15 cellular contexts compared by ENCODE assay signal in genomic region chr5:127858116-127858784, GRCh38.
DNase-seq lines count a peak whose midpoint lies in the region; ATAC-seq and TF ChIP-seq lines count a peak whose summit lies in the region.
"Had no signal": no experiment of that assay in that cellular context is flagged by ENCODE, and none has a peak within 500 bp of the region (broad histone marks: within the 10 kb centered on the region; RNA-seq: fewer than 3 reads in every experiment).

No MANE protein-coding gene starts in this region.

- no peak overlapping the region for H3K23ac ChIP-seq in mesenchymal stem cell (ENCODE audit: low read length in 2 of 2)

- no peak overlapping the region for H2BK15ac ChIP-seq in mesenchymal stem cell (ENCODE audit: low read depth, poor library complexity, severe bottlenecking)

- H3K36me3 ChIP-seq in mesenchymal stem cell (ENCODE audit: control insufficient read depth in 1 of 2, insufficient read depth in 2 of 2, low read depth in 1 of 2, low read length in 2 of 2) (no peaks in the 10 kb centered on the region), stomach smooth muscle (ENCODE audit: control insufficient read depth in 2 of 2, insufficient read depth in 2 of 2, low read length in 2 of 2) (no peaks in the 10 kb centered on the region), prostate gland (no peaks in the 10 kb centered on the region)
- H3K36me3 ChIP-seq: BLaER1 treated with 17β-estradiol and CSF1 and Interleukin-3, amounts not matched to agents 10 nM and 100 nM; esophagus squamous epithelium; neural progenitor cell had no signal

- no peak overlapping the region for H3K4me2 ChIP-seq in mesenchymal stem cell (ENCODE audit: low read length, poor library complexity, severe bottlenecking)
- H3K4me2 ChIP-seq: BLaER1 treated with 17β-estradiol and CSF1 and Interleukin-3, amounts not matched to agents 10 nM and 100 nM; neural progenitor cell had no signal

- H3K14ac ChIP-seq in mesenchymal stem cell (ENCODE audit: low read length in 2 of 2): no peak overlapping the region

- no peaks in the 10 kb centered on the region for H3K27me3 ChIP-seq in dorsolateral prefrontal cortex
- no peaks in the 10 kb centered on the region for H3K27me3 ChIP-seq in mesenchymal stem cell (ENCODE audit: control insufficient read depth in 1 of 2, insufficient read depth in 1 of 2, low read length in 2 of 2)
- no peaks in the 10 kb centered on the region for H3K27me3 ChIP-seq in stomach smooth muscle (ENCODE audit: control insufficient read depth in 1 of 2, insufficient read depth in 2 of 2, low read length in 2 of 2)
- H3K27me3 ChIP-seq in prostate gland (replicated peaks; ENCODE audit: insufficient read depth): no peaks in the 10 kb centered on the region
- H3K27me3 ChIP-seq: BLaER1 treated with 17β-estradiol and CSF1 and Interleukin-3, amounts not matched to agents 10 nM and 100 nM; neural progenitor cell had no signal

- no peak overlapping the region for H4K8ac ChIP-seq in mesenchymal stem cell (ENCODE audit: low read length)

- H3K27ac ChIP-seq in dorsolateral prefrontal cortex (peak overlapping the region in 49 of 59 donors; percentile 5 to 83 (median 64)), mesenchymal stem cell (ENCODE audit: low read length, poor library complexity, severe bottlenecking) (no peak overlapping the region), stomach smooth muscle (ENCODE audit: low read length) (peak overlapping the region; percentile 37), prostate gland (no peak overlapping the region)
- H3K27ac ChIP-seq: BLaER1 treated with 17β-estradiol and CSF1 and Interleukin-3, amounts not matched to agents 10 nM and 100 nM; esophagus squamous epithelium; neural progenitor cell had no signal

- H2AFZ ChIP-seq in mesenchymal stem cell (ENCODE audit: low read depth, low read length): no peak overlapping the region
- H2AFZ ChIP-seq: neural progenitor cell had no signal

- no peak overlapping the region for H2BK12ac ChIP-seq in mesenchymal stem cell (ENCODE audit: low read length in 2 of 2)

- TF ChIP-seq CTCF in dorsolateral prefrontal cortex (IDR thresholded peaks at IDR 0.05 in 54 of 56, conservative IDR thresholded peaks at IDR 0.05 in 2 of 56; ENCODE audit: low read depth in 1 of 56, partially characterized antibody in 56 of 56) (no peak), prostate gland (IDR thresholded peaks at IDR 0.05) (no peak)

- no peak overlapping the region for H3K4ac ChIP-seq in mesenchymal stem cell (ENCODE audit: low read depth in 1 of 2, low read length in 2 of 2)

- ATAC-seq in GM21360 (IDR thresholded peaks at IDR 0.05; ENCODE audit: unreplicated experiment): no peak
- ATAC-seq: activated T-cell treated with anti-CD3 and anti-CD28 coated beads, Interleukin-2, amount 50 U/mL, for 4 hours had no signal

- no peak overlapping the region for H4K91ac ChIP-seq in mesenchymal stem cell (ENCODE audit: low read length)

- TF ChIP-seq POLR2A in prostate gland (IDR thresholded peaks at IDR 0.05): no peak

- no peak overlapping the region for H3K18ac ChIP-seq in mesenchymal stem cell (ENCODE audit: low read depth in 1 of 2, low read length in 2 of 2)

- H3K9ac ChIP-seq in mesenchymal stem cell (ENCODE audit: low read length): no peak overlapping the region
- no peak overlapping the region for H3K9ac ChIP-seq in stomach smooth muscle (ENCODE audit: low read length in 2 of 2)
- H3K9ac ChIP-seq: BLaER1 treated with 17β-estradiol and CSF1 and Interleukin-3, amounts not matched to agents 10 nM and 100 nM; neural progenitor cell had no signal

- no peak overlapping the region for H2BK5ac ChIP-seq in mesenchymal stem cell (ENCODE audit: low read depth, low read length, poor library complexity, severe bottlenecking)

- no peak overlapping the region for H3K4me3 ChIP-seq in dorsolateral prefrontal cortex
- no peak overlapping the region for H3K4me3 ChIP-seq in mesenchymal stem cell (ENCODE audit: insufficient read depth in 1 of 2, low read depth in 1 of 2, low read length in 2 of 2)
- H3K4me3 ChIP-seq in stomach smooth muscle (ENCODE audit: low read length in 2 of 2): no peak overlapping the region
- no peak overlapping the region for H3K4me3 ChIP-seq in prostate gland
- H3K4me3 ChIP-seq: BLaER1 treated with 17β-estradiol and CSF1 and Interleukin-3, amounts not matched to agents 10 nM and 100 nM; esophagus squamous epithelium; neural progenitor cell had no signal

- DNase-seq in NCI-H82 (lab: John Stamatoyannopoulos, UW): peak; percentile 74
- no peak for DNase-seq in dorsolateral prefrontal cortex
- DNase-seq in mesenchymal stem cell: peak; percentile 74
- no peak for DNase-seq in prostate gland (ENCODE audit: low spot score)
- DNase-seq in DMS79 treated with DMSO at 0.1 percent for 48 hours (lab: John Stamatoyannopoulos, UW): no peak
- no peak for DNase-seq in SHP77 (lab: John Stamatoyannopoulos, UW)
- DNase-seq: activated CD4-positive, alpha-beta T cell treated with anti-CD3 and anti-CD28 coated beads, Interleukin-2, amount 50 U/mL, for 1 hour; activated T-cell treated with anti-CD3 and anti-CD28 coated beads, Interleukin-2, amount 50 U/mL, for 4 hours; cortex of kidney; esophagus squamous epithelium; NCI-H2171 had no signal

- peaks cover 8% of the 10 kb centered on the region for H3K9me3 ChIP-seq in mesenchymal stem cell (ENCODE audit: control insufficient read depth, low read length)
- no peaks in the 10 kb centered on the region for H3K9me3 ChIP-seq in stomach smooth muscle (ENCODE audit: control insufficient read depth in 2 of 2, low read length in 2 of 2)
- no peaks in the 10 kb centered on the region for H3K9me3 ChIP-seq in prostate gland
- H3K9me3 ChIP-seq: esophagus squamous epithelium had no signal

- intact Hi-C loops in dorsolateral prefrontal cortex (cut with DNase I) (no loop called here), prostate gland (cut with DNase I) (no loop called here)

- 89% methylated on average over 5 of the region's 5 CpGs for WGBS in mesenchymal stem cell
- 87% methylated on average over 5 of the region's 5 CpGs for whole genome bisulfite sequencing in prostate gland

- H2BK120ac ChIP-seq in mesenchymal stem cell (ENCODE audit: low read depth, low read length): no peak overlapping the region

- H3K79me1 ChIP-seq in mesenchymal stem cell (replicated peaks; ENCODE audit: low read length, poor library complexity, severe bottlenecking): no peaks in the 10 kb centered on the region

- H3K4me1 ChIP-seq in mesenchymal stem cell (ENCODE audit: control insufficient read depth, insufficient read depth, low read depth, low read length): no peaks in the 10 kb centered on the region
- H3K4me1 ChIP-seq in stomach smooth muscle (ENCODE audit: control insufficient read depth, insufficient read depth, low read length): peaks cover 7% of the 10 kb centered on the region
- no peaks in the 10 kb centered on the region for H3K4me1 ChIP-seq in prostate gland (replicated peaks)
- H3K4me1 ChIP-seq: BLaER1 treated with 17β-estradiol and CSF1 and Interleukin-3, amounts not matched to agents 10 nM and 100 nM; esophagus squamous epithelium; neural progenitor cell had no signal

- no peak overlapping the region for H2AK5ac ChIP-seq in mesenchymal stem cell (ENCODE audit: low read length, severe bottlenecking)

Comparison
In these comparisons a context has a peak if more than half of its experiments do, and no peak if none do; other contexts are left out.
1. DNase-seq: peak in NCI-H82 (single experiment) and mesenchymal stem cell (single experiment); none in dorsolateral prefrontal cortex (0 of 10), prostate gland (single experiment), DMS79 treated with DMSO at 0.1 percent for 48 hours (single experiment) and SHP77 (0 of 2).
2. H3K27ac ChIP-seq: peak in dorsolateral prefrontal cortex (49 of 59) and stomach smooth muscle (single experiment); none in mesenchymal stem cell (single experiment) and prostate gland (0 of 2).